Comparison of ENCODE assay signal across 8 cellular contexts in genomic region chr2:46315103-46315890, GRCh38. TPM values are rescaled to one million over a fixed set of nuclear protein-coding genes. Genes with fewer than 3 reads are reported as not detected.
A peak's percentile ranks its signal among the peaks of the same experiment; 100 is the strongest.
DNase-seq lines count a peak whose midpoint lies in the region; ATAC-seq and TF ChIP-seq lines count a peak whose summit lies in the region.

No MANE protein-coding gene starts in this region.

- no peaks in the 10 kb centered on the region for H3K36me3 ChIP-seq in mucosa of descending colon (ENCODE audit: low read depth)
- H3K36me3 ChIP-seq in HAP-1 (replicated peaks), result no peaks in the 10 kb centered on the region

- H3K27me3 ChIP-seq in HAP-1 (ENCODE audit: low read depth), result peaks cover 17% of the 10 kb centered on the region

- peak overlapping the region; percentile 87 to 98 for H3K27ac ChIP-seq in coronary artery

- peak; percentile 74 for DNase-seq in Caki2 (ENCODE audit: low read depth)
- peak; percentile 71 for DNase-seq in NCI-H2196 treated with DMSO at 0.1 percent for 48 hours (lab: John Stamatoyannopoulos, UW; ENCODE audit: unreplicated experiment)
- DNase-seq in coronary artery (ENCODE audit: low spot score), result peak; percentile 97
- DNase-seq in mucosa of descending colon, result peak; percentile 76 to 83 (median 78)
- DNase-seq in DMS79 (lab: John Stamatoyannopoulos, UW), result no peak
- no peak for DNase-seq in NCI-H2107 treated with DMSO at 0.1 percent for 48 hours (lab: John Stamatoyannopoulos, UW; ENCODE audit: unreplicated experiment)
- DNase-seq in HAP-1 (ENCODE audit: low spot score in 2 of 2), result no peak

- in situ Hi-C loops in Caki2 (cut with HindIII; ENCODE audit: low pct_unique_long_range_greater_than_20kb, low sequenced_read_pairs) (no loop called here), HAP-1 (cut with MboI; ENCODE audit: low sequenced_read_pairs) (no loop called here)

- H3K9me3 ChIP-seq in mucosa of descending colon, result no peaks in the 10 kb centered on the region
- H3K9me3 ChIP-seq in HAP-1, result no peaks in the 10 kb centered on the region

- peaks cover 39% of the 10 kb centered on the region for H3K4me1 ChIP-seq in mucosa of descending colon (ENCODE audit: low read depth)
- no peaks in the 10 kb centered on the region for H3K4me1 ChIP-seq in HAP-1

- intact Hi-C loops in mucosa of descending colon (cut with DNase I, micrococcal nuclease), result no loop called here

- TF ChIP-seq CTCF in coronary artery (IDR thresholded peaks at IDR 0.05), result no peak
- TF ChIP-seq CTCF in mucosa of descending colon (IDR thresholded peaks at IDR 0.05), result no peak

- H3K4me3 ChIP-seq in coronary artery (peak overlapping the region; percentile 33), mucosa of descending colon (no peak overlapping the region), HAP-1 (no peak overlapping the region)

- ATAC-seq in mucosa of descending colon (peak; percentile 94), GM18870 (IDR thresholded peaks at IDR 0.05; ENCODE audit: unreplicated experiment) (no peak)

RNA-seq across cellular contexts. Expression of gene EPAS1, which starts 18.1 kb away (rescaled TPM):
- 3.7 and 4.0 TPM in 2 replicates for total RNA-seq in Caki2 (2014; rRNA removed; shearing (Covaris generic); ENCODE audit: low replicate concordance)
- total RNA-seq in mucosa of descending colon, result 100 to 1,000 TPM; 126 to 251 (median 150) TPM

Comparison
In these comparisons a context has a peak if more than half of its experiments do, and no peak if none do; other contexts are left out.
1. DNase-seq: peak in Caki2 (single experiment), NCI-H2196 treated with DMSO at 0.1 percent for 48 hours (single experiment), coronary artery (single experiment) and mucosa of descending colon (3 of 3); none in DMS79 (single experiment), NCI-H2107 treated with DMSO at 0.1 percent for 48 hours (single experiment) and HAP-1 (0 of 2).
2. RNA of gene EPAS1, which starts 18.1 kb away (total RNA-seq): 126 to 251 TPM in mucosa of descending colon; 3.7 to 4.0 TPM in Caki2; every median in the first group is over 10 times any median in the second.